ENCODE assay signal across 14 cellular contexts in the genomic region with DNA sequence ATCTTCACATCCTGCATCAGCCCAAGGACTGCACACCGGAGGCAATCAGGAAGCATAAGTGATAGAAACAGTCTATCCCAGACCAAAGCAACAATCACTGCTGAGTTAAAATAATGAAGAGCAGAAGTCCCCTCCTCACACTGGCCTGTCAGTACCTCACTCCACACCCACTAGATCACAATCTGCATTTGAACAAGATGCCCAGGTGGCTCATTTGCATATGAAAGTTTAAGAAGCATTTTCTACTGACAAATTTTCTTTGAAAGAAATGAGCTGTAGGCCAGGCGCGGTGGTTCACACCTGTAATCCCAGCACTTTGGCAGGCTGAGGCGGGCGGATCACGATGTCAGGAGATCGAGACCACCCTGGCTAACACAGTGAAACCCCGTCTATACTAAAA.
DNase-seq lines count a peak whose midpoint lies in the region; ATAC-seq and TF ChIP-seq lines count a peak whose summit lies in the region.
"Had no signal": no experiment of that assay in that cellular context is flagged by ENCODE, and none has a peak within 500 bp of the region (broad histone marks: within the 10 kb centered on the region; RNA-seq: fewer than 3 reads in every experiment).

No MANE protein-coding gene starts in this region.

- no peaks in the 10 kb centered on the region for H3K79me2 ChIP-seq in ACC112 (ENCODE audit: control insufficient read depth, insufficient read depth, low read length, unreplicated experiment)

- H3K27ac ChIP-seq in ACC112 (ENCODE audit: low read depth, low read length) (peak overlapping the region; percentile 78), RWPE2 (ENCODE audit: poor library complexity, severe bottlenecking) (peak overlapping the region; percentile 77), gastroesophageal sphincter (no peak overlapping the region), esophagus squamous epithelium (no peak overlapping the region)
- H3K27ac ChIP-seq in CD4-positive, alpha-beta T cell (ENCODE audit: low read depth, low read length) = peak overlapping the region; percentile 67

- CTCF ChIA-PET in CD4-positive, alpha-beta T cell (lab: Charles Lee) = interaction anchor here (1.2 kb wide), 1 partner anchor 23 kb away, joined by 4 read pairs; no protein-coding TSS in a partner anchor

- WGBS in gastroesophageal sphincter (ENCODE audit: low coverage in 1 of 2), 2 donors = 90 to 92% methylated on average over 5 to 6 of the region's 8 CpGs
- WGBS in esophagus squamous epithelium, 2 donors = 91 to 95% methylated on average over 8 of the region's 8 CpGs

- POLR2A ChIA-PET in CD4-positive, alpha-beta T cell (lab: Charles Lee) = interaction anchor here (1.1 kb wide), 1 partner anchor 13 kb away, joined by 4 read pairs; no protein-coding TSS in a partner anchor

- no peaks in the 10 kb centered on the region for H3K9me3 Mint-ChIP-seq in CD4-positive, alpha-beta T cell

- TF ChIP-seq POLR2A in gastroesophageal sphincter (IDR thresholded peaks at IDR 0.05) = no peak
- no peak for TF ChIP-seq POLR2A in esophagus squamous epithelium (IDR thresholded peaks at IDR 0.05)

- H3K4me3 ChIP-seq in ACC112 (ENCODE audit: low read depth, low read length) = no peak overlapping the region
- H3K4me3 ChIP-seq in RWPE2 (ENCODE audit: severe bottlenecking) = no peak overlapping the region
- no peak overlapping the region for H3K4me3 ChIP-seq in gastroesophageal sphincter
- no peak overlapping the region for H3K4me3 ChIP-seq in esophagus squamous epithelium

- no peak overlapping the region for H2AFZ ChIP-seq in ACC112 (ENCODE audit: low read length, unreplicated experiment)

- no peaks in the 10 kb centered on the region for H3K9me3 ChIP-seq in CD4-positive, alpha-beta T cell (ENCODE audit: control insufficient read depth, low read length)
- H3K9me3 ChIP-seq in RWPE2 (ENCODE audit: severe bottlenecking) = no peaks in the 10 kb centered on the region
- H3K9me3 ChIP-seq in gastroesophageal sphincter = no peaks in the 10 kb centered on the region
- no peaks in the 10 kb centered on the region for H3K9me3 ChIP-seq in esophagus squamous epithelium
- H3K9me3 ChIP-seq: BE2C had no signal

- peaks cover 67% of the 10 kb centered on the region for H3K36me3 Mint-ChIP-seq in CD4-positive, alpha-beta T cell (ENCODE audit: low read depth)

- peak overlapping the region; percentile 42 for H3K4me3 Mint-ChIP-seq in CD4-positive, alpha-beta T cell

- no peaks in the 10 kb centered on the region for H3K27me3 Mint-ChIP-seq in CD4-positive, alpha-beta T cell

- no peak for TF ChIP-seq CTCF in CD4-positive, alpha-beta T cell (IDR thresholded peaks at IDR 0.05)
- TF ChIP-seq CTCF in RWPE2 (IDR thresholded peaks at IDR 0.05; ENCODE audit: poor library complexity, severe bottlenecking) (no peak), gastroesophageal sphincter (IDR thresholded peaks at IDR 0.05) (no peak), esophagus squamous epithelium (IDR thresholded peaks at IDR 0.05) (no peak)

- H3K27me3 ChIP-seq in ACC112 (ENCODE audit: insufficient read depth, low read length) = no peaks in the 10 kb centered on the region
- H3K27me3 ChIP-seq in CD4-positive, alpha-beta T cell (ENCODE audit: control insufficient read depth, insufficient read depth, low read length) = no peaks in the 10 kb centered on the region
- H3K27me3 ChIP-seq in RWPE2 (ENCODE audit: insufficient read depth, poor library complexity, severe bottlenecking) = no peaks in the 10 kb centered on the region
- no peaks in the 10 kb centered on the region for H3K27me3 ChIP-seq in gastroesophageal sphincter
- H3K27me3 ChIP-seq in esophagus squamous epithelium = no peaks in the 10 kb centered on the region
- H3K27me3 ChIP-seq: BE2C had no signal

- DNase-seq in CD4-positive, alpha-beta T cell = no peak
- DNase-seq in RWPE2 (ENCODE audit: low spot score) (no peak), iPS DF 4.7 (ENCODE audit: extremely low read depth, low spot score) (peak; percentile 56), esophagus squamous epithelium (lab: John Stamatoyannopoulos, UW) (no peak)
- DNase-seq in effector CD8-positive, alpha-beta T cell (lab: John Stamatoyannopoulos, UW) = no peak
- DNase-seq: BE2C, MV-4-11, NCI-H1417 treated with DMSO at 0.1 percent for 48 hours, NCI-H2029 treated with DMSO at 0.1 percent for 48 hours, NCI-H524, SIG-M5 had no signal

- peak overlapping the region; percentile 94 for H3K27ac Mint-ChIP-seq in CD4-positive, alpha-beta T cell

- H3K4me1 ChIP-seq in ACC112 (ENCODE audit: control insufficient read depth, insufficient read depth, low read length, unreplicated experiment) = peaks cover 32% of the 10 kb centered on the region
- H3K4me1 ChIP-seq in RWPE2 (ENCODE audit: insufficient read depth, poor library complexity, severe bottlenecking) = peaks cover 20% of the 10 kb centered on the region
- H3K4me1 ChIP-seq in gastroesophageal sphincter = peaks cover 0 to 6% (median 0%) of the 10 kb centered on the region in 3 donors
- H3K4me1 ChIP-seq in esophagus squamous epithelium = no peaks in the 10 kb centered on the region
- H3K4me1 ChIP-seq: BE2C had no signal

- intact Hi-C loops in CD4-positive, alpha-beta T cell (cut with DNase I, micrococcal nuclease) = no loop called here
- intact Hi-C loops in esophagus squamous epithelium (cut with DNase I) = no loop called here

- H3K4me1 Mint-ChIP-seq in CD4-positive, alpha-beta T cell (ENCODE audit: low read depth) = peaks cover 18% of the 10 kb centered on the region

- ATAC-seq in CD4-positive, alpha-beta T cell (ENCODE audit: poor library complexity) = no peak
- no peak for ATAC-seq in RWPE2 (ENCODE audit: low read depth)
- no peak for ATAC-seq in gastroesophageal sphincter
- ATAC-seq: HCT116 had no signal

- no peak for TF ChIP-seq EP300 in gastroesophageal sphincter (IDR thresholded peaks at IDR 0.05)

- H3K36me3 ChIP-seq in ACC112 (ENCODE audit: insufficient read depth, low read length) (peaks cover 9% of the 10 kb centered on the region; the same call in 1 of the 2 replicates), RWPE2 (ENCODE audit: low read depth) (peaks cover 80% of the 10 kb centered on the region), gastroesophageal sphincter (peaks cover 0 to 81% of the 10 kb centered on the region in 2 donors), esophagus squamous epithelium (peaks cover 0 to 100% (median 3%) of the 10 kb centered on the region in 3 donors)

Comparison
In these comparisons a context has a peak if more than half of its experiments do, and no peak if none do; other contexts are left out.
1. H3K27ac ChIP-seq: peak in ACC112 (single experiment), CD4-positive, alpha-beta T cell (single experiment) and RWPE2 (single experiment); none in gastroesophageal sphincter (0 of 4) and esophagus squamous epithelium (0 of 4).